In the genomic region with DNA sequence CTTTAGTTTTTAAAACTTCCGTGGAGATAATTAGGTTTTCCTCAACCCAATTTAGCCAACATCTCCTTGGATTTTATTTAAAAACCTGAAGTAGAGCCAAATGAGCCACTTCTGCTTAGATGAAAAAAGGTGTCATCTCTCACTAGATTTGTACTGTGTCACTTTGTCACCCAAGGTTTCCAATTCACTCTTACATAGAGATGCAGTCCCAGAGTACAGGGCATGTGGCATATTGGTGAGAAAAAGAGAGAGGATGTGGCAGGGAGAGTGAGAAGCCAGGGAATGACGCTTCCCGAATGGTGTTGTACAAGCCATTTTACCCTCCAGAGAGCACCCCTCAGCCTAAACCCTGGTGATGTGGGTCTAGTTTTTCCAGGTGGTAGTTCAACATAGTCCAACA, we compare ENCODE assay signal across 25 cellular contexts. TPM values are rescaled to one million over a fixed set of nuclear protein-coding genes. Genes with fewer than 3 reads are reported as not detected.
"Had no signal": no experiment of that assay in that cellular context is flagged by ENCODE, and none has a peak within 500 bp of the region (broad histone marks: within the 10 kb centered on the region; RNA-seq: fewer than 3 reads in every experiment).

No MANE protein-coding gene starts in this region.

- H3K4me3 ChIP-seq: K562, SK-N-MC had no signal

- H3K4me1 Mint-ChIP-seq: brain had no signal

- H3K9me3 Mint-ChIP-seq: central memory CD8-positive, alpha-beta T cell had no signal

- H3K4me3 Mint-ChIP-seq: activated CD4-positive, alpha-beta T cell treated with anti-CD3 and anti-CD28 coated beads, Interleukin-2, amount 10 ng/mL, durations not matched to agents 7 days and 5 days; activated CD8-positive, alpha-beta T cell treated with anti-CD3 and anti-CD28 coated beads, Interleukin-2, amount 10 ng/mL, durations not matched to agents 7 days and 5 days; activated naive CD4-positive, alpha-beta T cell treated with anti-CD3 and anti-CD28 coated beads for 36 hours; activated naive CD8-positive, alpha-beta T cell; brain; central memory CD8-positive, alpha-beta T cell had no signal

- ATAC-seq: activated CD8-positive, alpha-beta T cell treated with anti-CD3 and anti-CD28 coated beads, Interleukin-2, amount 10 ng/mL, durations not matched to agents 7 days and 5 days; K562; Panc1; Right ventricle myocardium inferior had no signal

- H3K27ac ChIP-seq: SK-N-MC had no signal

- H3K27me3 Mint-ChIP-seq: activated CD4-positive, alpha-beta T cell treated with anti-CD3 and anti-CD28 coated beads, Interleukin-2, amount 10 ng/mL, durations not matched to agents 7 days and 5 days; activated naive CD8-positive, alpha-beta T cell; central memory CD8-positive, alpha-beta T cell had no signal

- FAIRE-seq: astrocyte, K562 had no signal

- H3K27ac Mint-ChIP-seq: activated CD4-positive, alpha-beta T cell treated with anti-CD3 and anti-CD28 coated beads, Interleukin-2, amount 10 ng/mL, durations not matched to agents 7 days and 5 days; activated CD8-positive, alpha-beta T cell treated with anti-CD3 and anti-CD28 coated beads, Interleukin-2, amount 10 ng/mL, durations not matched to agents 7 days and 5 days; activated naive CD4-positive, alpha-beta T cell treated with anti-CD3 and anti-CD28 coated beads for 36 hours; activated naive CD8-positive, alpha-beta T cell had no signal

- DNase-seq: activated CD4-positive, alpha-beta T cell treated with anti-CD3 and anti-CD28 coated beads, Interleukin-2, amount 10 ng/mL, durations not matched to agents 7 days and 5 days; activated CD8-positive, alpha-beta memory T cell treated with anti-CD3 and anti-CD28 coated beads, Interleukin-2, amount 50 U/mL, for 48 hours; activated CD8-positive, alpha-beta T cell treated with anti-CD3 and anti-CD28 coated beads, Interleukin-2, amount 10 ng/mL, durations not matched to agents 7 days and 5 days; activated gamma-delta T cell; activated naive CD4-positive, alpha-beta T cell treated with anti-CD3 and anti-CD28 coated beads for 36 hours; activated T-cell treated with anti-CD3 and anti-CD28 coated beads, Interleukin-2, amount 50 U/mL, for 1 hour; amygdala; Kasumi-1; NCI-H1048; NCI-H1930; NCI-H2171; NCI-H2227 treated with DMSO at 0.1 percent for 48 hours; NCI-H446 treated with DMSO at 0.1 percent for 48 hours; NCI-H524 treated with DMSO at 0.1 percent for 48 hours; NCI-H748 treated with DMSO at 0.1 percent for 48 hours; RPMI8226 had no signal

- H3K36me3 Mint-ChIP-seq: brain had no signal

RNA-seq across cellular contexts. Expression of gene CTLA4, which starts 44.4 kb away (rescaled TPM):
- total RNA-seq: astrocyte, OCI-LY7 had no signal
